In the genomic region with DNA sequence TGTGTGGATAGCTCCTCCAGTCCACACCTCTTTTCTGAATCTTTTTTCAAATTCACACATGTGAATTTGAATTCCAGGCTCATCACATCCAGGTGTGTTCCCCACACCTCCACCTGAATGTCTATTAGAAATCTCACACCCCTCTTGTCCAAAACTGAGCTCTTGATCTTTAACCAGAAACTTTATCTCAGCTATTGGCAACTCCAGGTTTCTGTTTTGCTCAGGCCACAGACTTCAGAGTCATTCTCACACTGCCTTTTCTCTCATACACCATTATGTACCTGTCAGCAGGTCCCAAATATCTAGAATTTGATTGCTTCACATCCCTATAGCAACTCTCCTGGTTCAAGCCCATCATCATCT, we compare ENCODE assay signal across 8 cellular contexts. TPM values are rescaled to one million over a fixed set of nuclear protein-coding genes. Genes with fewer than 3 reads are reported as not detected.
A peak's percentile ranks its signal among the peaks of the same experiment; 100 is the strongest.
DNase-seq lines count a peak whose midpoint lies in the region; ATAC-seq, FAIRE-seq and TF ChIP-seq lines count a peak whose summit lies in the region.
"Had no signal": no experiment of that assay in that cellular context is flagged by ENCODE, and none has a peak within 500 bp of the region (broad histone marks: within the 10 kb centered on the region; RNA-seq: fewer than 3 reads in every experiment).

No MANE protein-coding gene starts in this region.

- H3K9me3 Mint-ChIP-seq in CD4-positive, alpha-beta T cell: no peaks in the 10 kb centered on the region

- no peak overlapping the region for H3K4me3 ChIP-seq in skeletal muscle tissue (ENCODE audit: low read length in 3 of 3)

- POLR2A ChIA-PET in CD4-positive, alpha-beta T cell (lab: Charles Lee): no interaction called here

- intact Hi-C loops in CD4-positive, alpha-beta T cell (cut with DNase I, micrococcal nuclease): no loop called here

- H3K9ac ChIP-seq in skeletal muscle tissue (ENCODE audit: low read depth in 1 of 3, low read length in 3 of 3): no peak overlapping the region

- no peak for TF ChIP-seq CTCF in CD4-positive, alpha-beta T cell (IDR thresholded peaks at IDR 0.05)

- H3K27ac ChIP-seq in skeletal muscle tissue (ENCODE audit: low read depth, low read length): peak overlapping the region; percentile 88
- H3K27ac ChIP-seq in CD4-positive, alpha-beta T cell (ENCODE audit: low read depth, low read length): no peak overlapping the region

- H3K4me1 Mint-ChIP-seq in CD4-positive, alpha-beta T cell (ENCODE audit: low read depth): no peaks in the 10 kb centered on the region

- no peaks in the 10 kb centered on the region for H3K9me3 ChIP-seq in skeletal muscle tissue (ENCODE audit: control insufficient read depth in 3 of 3, low read length in 3 of 3)
- H3K9me3 ChIP-seq in CD4-positive, alpha-beta T cell (ENCODE audit: control insufficient read depth, low read length): no peaks in the 10 kb centered on the region

- no peak for FAIRE-seq in H54 (lab: Jason Lieb, UNC)

- H3K4me1 ChIP-seq in skeletal muscle tissue (ENCODE audit: control insufficient read depth in 3 of 3, insufficient read depth in 3 of 3, low read length in 3 of 3): peaks cover 19 to 29% (median 22%) of the 10 kb centered on the region in 3 donors

- ATAC-seq in GM19035 (IDR thresholded peaks at IDR 0.05; ENCODE audit: unreplicated experiment): peak; percentile 64
- peak; percentile 78 for ATAC-seq in HG02642 (IDR thresholded peaks at IDR 0.05; ENCODE audit: poor library complexity, unreplicated experiment)
- ATAC-seq in HG03558 (IDR thresholded peaks at IDR 0.05; ENCODE audit: extremely low read depth, unreplicated experiment): peak; percentile 52
- no peak for ATAC-seq in CD4-positive, alpha-beta T cell (ENCODE audit: poor library complexity)

- CTCF ChIA-PET in CD4-positive, alpha-beta T cell (lab: Charles Lee): no interaction called here

- no peaks in the 10 kb centered on the region for H3K36me3 Mint-ChIP-seq in CD4-positive, alpha-beta T cell (ENCODE audit: low read depth)

- H3K27ac Mint-ChIP-seq in CD4-positive, alpha-beta T cell: no peak overlapping the region

- no peak for TF ChIP-seq POLR2A in H54 (IDR thresholded peaks at IDR 0.05; ENCODE audit: low read depth, low read length)

- no peak overlapping the region for H3K4me3 Mint-ChIP-seq in CD4-positive, alpha-beta T cell

- no peaks in the 10 kb centered on the region for H3K27me3 Mint-ChIP-seq in CD4-positive, alpha-beta T cell

- H3K27me3 ChIP-seq in skeletal muscle tissue (ENCODE audit: control insufficient read depth in 3 of 3, insufficient read depth in 3 of 3, low read length in 3 of 3): no peaks in the 10 kb centered on the region
- H3K27me3 ChIP-seq in CD4-positive, alpha-beta T cell (ENCODE audit: control insufficient read depth, insufficient read depth, low read length): no peaks in the 10 kb centered on the region

- H3K36me3 ChIP-seq in skeletal muscle tissue (ENCODE audit: control insufficient read depth in 3 of 3, insufficient read depth in 3 of 3, low read length in 3 of 3): no peaks in the 10 kb centered on the region

- no peak for DNase-seq in CD4-positive, alpha-beta T cell
- DNase-seq in NCI-H82 treated with DMSO at 0.1 percent for 48 hours (lab: John Stamatoyannopoulos, UW; ENCODE audit: unreplicated experiment): no peak
- DNase-seq in H54 (ENCODE audit: insufficient read length, low spot score): no peak
- DNase-seq: activated CD4-positive, alpha-beta T cell treated with anti-CD3 and anti-CD28 coated beads, Interleukin-2, amount 50 U/mL, for 1 hour had no signal

RNA-seq across cellular contexts. Expression of gene NIPSNAP3B, which starts 11.6 kb away (rescaled TPM):
- total RNA-seq in skeletal muscle tissue: 9.9 TPM
- 1 to 10 TPM; 1.2 to 1.4 TPM for total RNA-seq in CD4-positive, alpha-beta T cell

RNA-seq across cellular contexts. Expression of gene NIPSNAP3A, which starts 28.1 kb away (rescaled TPM):
- 45.4 TPM for total RNA-seq in skeletal muscle tissue
- total RNA-seq in CD4-positive, alpha-beta T cell: 10 to 100 TPM in 1 of 2 experiments, 1 to 10 TPM in 1; 9.0 to 10.6 TPM
